ENCODE assay signal across 8 cellular contexts in genomic region chrX:68433981-68434299, GRCh38. TPM values are rescaled to one million over a fixed set of nuclear protein-coding genes. Genes with fewer than 3 reads are reported as not detected.
DNase-seq lines count a peak whose midpoint lies in the region; ATAC-seq and TF ChIP-seq lines count a peak whose summit lies in the region.

No MANE protein-coding gene starts in this region.

- CTCF ChIA-PET in Calu3 (lab: Charles Lee), result no interaction called here

- H3K9me3 Mint-ChIP-seq in Calu3 (ENCODE audit: low read depth, unreplicated experiment), result no peaks in the 10 kb centered on the region

- H3K27ac ChIP-seq in psoas muscle, result peak overlapping the region; percentile 65

- ATAC-seq in T-helper 17 cell, result no peak
- ATAC-seq in psoas muscle, result no peak
- ATAC-seq in GM21515 (IDR thresholded peaks at IDR 0.05; ENCODE audit: unreplicated experiment), result no peak

- no peaks in the 10 kb centered on the region for H3K27me3 Mint-ChIP-seq in Calu3 (ENCODE audit: unreplicated experiment)
- H3K27me3 Mint-ChIP-seq in T-helper 17 cell, result peaks cover 24% of the 10 kb centered on the region

- peaks cover 7% of the 10 kb centered on the region for H3K4me1 ChIP-seq in psoas muscle

- H3K27me3 ChIP-seq in psoas muscle (ENCODE audit: insufficient read depth in 3 of 3, low read length in 2 of 3), result peaks cover 0 to 24% (median 0%) of the 10 kb centered on the region in 3 donors

- peaks cover 14% of the 10 kb centered on the region for H3K4me1 Mint-ChIP-seq in Calu3 (ENCODE audit: low read depth, unreplicated experiment)
- peaks cover 8% of the 10 kb centered on the region for H3K4me1 Mint-ChIP-seq in T-helper 17 cell

- H3K9me3 ChIP-seq in T-helper 17 cell (ENCODE audit: control insufficient read depth, low read length, poor library complexity, severe bottlenecking) (no peaks in the 10 kb centered on the region), psoas muscle (no peaks in the 10 kb centered on the region)

- H3K4me3 ChIP-seq in fibroblast of pulmonary artery (replicated peaks; ENCODE audit: low read depth, low read length) (peak overlapping the region; percentile 65), psoas muscle (peak overlapping the region; percentile 70)

- no peak for TF ChIP-seq CTCF in Calu3 (IDR thresholded peaks at IDR 0.05; ENCODE audit: unreplicated experiment)
- no peak for TF ChIP-seq CTCF in fibroblast of pulmonary artery (IDR thresholded peaks at IDR 0.05; ENCODE audit: low read length, missing control alignments)
- no peak for TF ChIP-seq CTCF in psoas muscle (IDR thresholded peaks at IDR 0.05)

- intact Hi-C loops in Calu3 (cut with micrococcal nuclease; ENCODE audit: unreplicated experiment), result no loop called here
- intact Hi-C loops in psoas muscle (cut with DNase I), result no loop called here

- H3K36me3 ChIP-seq in psoas muscle (ENCODE audit: insufficient read depth in 1 of 2, low read depth in 1 of 2), result no peaks in the 10 kb centered on the region

- no TSS peak for BruUV-seq in Calu3 (replicated peaks; lab: Mats Ljungman, UMichigan)

- H3K36me3 Mint-ChIP-seq in Calu3 (ENCODE audit: insufficient read depth, unreplicated experiment) (peaks cover 23% of the 10 kb centered on the region), T-helper 17 cell (ENCODE audit: low read depth) (no peaks in the 10 kb centered on the region)

- H3K27ac Mint-ChIP-seq in Calu3 (ENCODE audit: unreplicated experiment) (peak overlapping the region; percentile 73), T-helper 17 cell (peak overlapping the region; percentile 59)

- 0 to 35% (median 3%) methylated on average over 13 of the region's 13 CpGs for WGBS in psoas muscle, 3 donors

- H3K4me3 Mint-ChIP-seq in Calu3 (ENCODE audit: low read depth, unreplicated experiment), result peak overlapping the region; percentile 96
- peak overlapping the region; percentile 90 for H3K4me3 Mint-ChIP-seq in T-helper 17 cell

- DNase-seq in Calu3, result no peak
- DNase-seq in T-helper 17 cell, result no peak
- DNase-seq in fibroblast of pulmonary artery (ENCODE audit: low read depth), result no peak
- DNase-seq in psoas muscle, result no peak
- no peak for DNase-seq in NCI-H2107 (lab: John Stamatoyannopoulos, UW)
- DNase-seq in globus pallidus (ENCODE audit: low spot score), result no peak
- no peak for DNase-seq in DMS79 treated with DMSO at 0.1 percent for 48 hours (lab: John Stamatoyannopoulos, UW)

RNA-seq across cellular contexts. Expression of gene OPHN1, which starts 0.6 kb away (rescaled TPM):
- 10.8 and 13.1 TPM in 2 replicates for total RNA-seq in Calu3 (2022)
- total RNA-seq in T-helper 17 cell, result 1 to 10 TPM in 1 of 2 donors, under 1 TPM in 1; 0.37 to 1.4 TPM
- 1 to 10 TPM; 2.4 to 3.7 (median 3.4) TPM for total RNA-seq in psoas muscle
- polyA plus RNA-seq in psoas muscle, result 1 to 10 TPM in 2 of 3 donors, under 1 TPM in 1; 0.47 to 1.7 (median 1.5) TPM
